Comparison of ENCODE assay signal across 1 cellular context in the genomic region with DNA sequence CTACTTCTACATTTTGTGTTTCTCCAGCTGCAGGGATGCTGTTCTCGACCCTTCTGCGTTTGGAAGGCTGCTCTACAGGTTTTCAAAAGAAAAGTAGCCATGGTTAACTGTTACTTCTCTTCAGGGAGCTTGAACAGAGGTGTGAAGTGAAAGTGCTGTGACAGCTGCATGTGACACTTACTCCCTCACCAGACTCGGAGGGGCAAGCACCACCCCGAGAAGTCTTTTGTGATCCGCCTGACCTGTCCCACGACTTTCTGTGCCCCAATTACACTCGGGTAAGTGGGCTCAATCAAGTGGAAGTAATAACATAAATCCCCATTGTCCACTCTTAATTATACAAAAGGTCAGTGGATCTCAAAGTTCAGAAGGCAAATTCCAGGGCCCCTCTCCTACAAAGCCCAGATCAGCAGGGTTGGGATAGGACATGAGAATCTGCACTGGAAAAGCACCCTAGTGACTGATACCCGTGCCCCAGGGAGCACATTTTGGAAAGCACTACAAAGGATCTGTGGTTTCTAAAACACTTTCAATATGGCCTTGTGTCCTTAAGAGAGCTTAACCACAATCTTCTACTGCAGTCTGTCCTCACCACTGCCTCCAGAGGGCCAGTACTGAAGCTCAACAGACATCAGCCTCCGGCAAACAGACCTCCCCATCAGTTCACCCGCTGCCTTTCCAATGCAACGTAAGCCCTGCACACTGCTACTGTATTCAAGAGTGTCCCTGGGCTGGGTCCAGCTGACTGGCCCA.
TF ChIP-seq lines count a peak whose summit lies in the region.

No MANE protein-coding gene starts in this region.

TF ChIP-seq in K562, 482 proteins besides CTCF, POLR2A, EP300 and RAD21:
- TF ChIP-seq, protein P1, sequence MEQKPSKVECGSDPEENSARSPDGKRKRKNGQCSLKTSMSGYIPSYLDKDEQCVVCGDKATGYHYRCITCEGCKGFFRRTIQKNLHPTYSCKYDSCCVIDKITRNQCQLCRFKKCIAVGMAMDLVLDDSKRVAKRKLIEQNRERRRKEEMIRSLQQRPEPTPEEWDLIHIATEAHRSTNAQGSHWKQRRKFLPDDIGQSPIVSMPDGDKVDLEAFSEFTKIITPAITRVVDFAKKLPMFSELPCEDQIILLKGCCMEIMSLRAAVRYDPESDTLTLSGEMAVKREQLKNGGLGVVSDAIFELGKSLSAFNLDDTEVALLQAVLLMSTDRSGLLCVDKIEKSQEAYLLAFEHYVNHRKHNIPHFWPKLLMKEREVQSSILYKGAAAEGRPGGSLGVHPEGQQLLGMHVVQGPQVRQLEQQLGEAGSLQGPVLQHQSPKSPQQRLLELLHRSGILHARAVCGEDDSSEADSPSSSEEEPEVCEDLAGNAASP (IDR thresholded peaks at IDR 0.05) = no peak
- no peak for TF ChIP-seq TAL1 (IDR thresholded peaks at IDR 0.05)
- no peak for TF ChIP-seq MAZ (CRISPR knock-in tag; conservative IDR thresholded peaks at IDR 0.05 in 1 of 2, IDR thresholded peaks at IDR 0.05 in 1 of 2)
- TF ChIP-seq MECOM (CRISPR knock-in tag; IDR thresholded peaks at IDR 0.05) = no peak
- no peak for TF ChIP-seq ZNF197 (CRISPR knock-in tag; IDR thresholded peaks at IDR 0.05; ENCODE audit: low read depth)
- TF ChIP-seq, protein P2, sequence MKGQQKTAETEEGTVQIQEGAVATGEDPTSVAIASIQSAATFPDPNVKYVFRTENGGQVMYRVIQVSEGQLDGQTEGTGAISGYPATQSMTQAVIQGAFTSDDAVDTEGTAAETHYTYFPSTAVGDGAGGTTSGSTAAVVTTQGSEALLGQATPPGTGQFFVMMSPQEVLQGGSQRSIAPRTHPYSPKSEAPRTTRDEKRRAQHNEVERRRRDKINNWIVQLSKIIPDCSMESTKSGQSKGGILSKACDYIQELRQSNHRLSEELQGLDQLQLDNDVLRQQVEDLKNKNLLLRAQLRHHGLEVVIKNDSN (CRISPR knock-in tag; IDR thresholded peaks at IDR 0.05) = no peak
- TF ChIP-seq ZNF354B (CRISPR knock-in tag; IDR thresholded peaks at IDR 0.05) = no peak
- TF ChIP-seq TCF7 (IDR thresholded peaks at IDR 0.05; ENCODE audit: borderline replicate concordance) = no peak
- TF ChIP-seq PHF8 (IDR thresholded peaks at IDR 0.05; ENCODE audit: borderline replicate concordance, low read length) = no peak
- no peak for TF ChIP-seq ZNF232 (CRISPR knock-in tag; IDR thresholded peaks at IDR 0.05)
- no peak for TF ChIP-seq BACH1 (tag; IDR thresholded peaks at IDR 0.05)
